8 cellular contexts compared by ENCODE assay signal in the genomic region with DNA sequence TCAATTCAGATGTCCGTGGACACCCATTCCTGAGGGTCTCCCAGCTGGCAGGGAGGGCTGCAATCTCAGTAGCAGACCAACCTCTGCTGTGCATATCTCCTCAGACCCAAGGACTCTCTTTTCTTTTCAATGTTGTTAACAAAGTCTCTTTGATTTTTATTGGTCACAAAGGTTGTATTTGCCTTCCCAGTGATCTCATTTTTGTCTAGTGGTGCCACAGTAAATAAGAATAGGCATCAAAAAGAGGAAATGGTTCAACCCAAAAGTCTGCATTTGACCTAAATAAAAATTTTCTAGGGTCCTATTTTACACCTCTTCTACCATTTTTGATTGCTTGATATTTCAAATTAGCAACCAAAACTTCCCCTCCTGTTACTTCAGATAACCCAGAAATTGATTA.
"Had no signal": no experiment of that assay in that cellular context is flagged by ENCODE, and none has a peak within 500 bp of the region (broad histone marks: within the 10 kb centered on the region; RNA-seq: fewer than 3 reads in every experiment).

No MANE protein-coding gene starts in this region.

- H3K4me3 ChIP-seq: GM23248, HAP-1 had no signal

- H3K27ac ChIP-seq: GM23248, HL-60 had no signal

- ATAC-seq: HCT116 had no signal

- H3K36me3 ChIP-seq: HAP-1 had no signal

- H3K9me3 ChIP-seq: HAP-1 had no signal

- DNase-seq: GM23248, GOT3, H7, HFFc6, KBM-7 had no signal
